18 cellular contexts compared by ENCODE assay signal in the genomic region with DNA sequence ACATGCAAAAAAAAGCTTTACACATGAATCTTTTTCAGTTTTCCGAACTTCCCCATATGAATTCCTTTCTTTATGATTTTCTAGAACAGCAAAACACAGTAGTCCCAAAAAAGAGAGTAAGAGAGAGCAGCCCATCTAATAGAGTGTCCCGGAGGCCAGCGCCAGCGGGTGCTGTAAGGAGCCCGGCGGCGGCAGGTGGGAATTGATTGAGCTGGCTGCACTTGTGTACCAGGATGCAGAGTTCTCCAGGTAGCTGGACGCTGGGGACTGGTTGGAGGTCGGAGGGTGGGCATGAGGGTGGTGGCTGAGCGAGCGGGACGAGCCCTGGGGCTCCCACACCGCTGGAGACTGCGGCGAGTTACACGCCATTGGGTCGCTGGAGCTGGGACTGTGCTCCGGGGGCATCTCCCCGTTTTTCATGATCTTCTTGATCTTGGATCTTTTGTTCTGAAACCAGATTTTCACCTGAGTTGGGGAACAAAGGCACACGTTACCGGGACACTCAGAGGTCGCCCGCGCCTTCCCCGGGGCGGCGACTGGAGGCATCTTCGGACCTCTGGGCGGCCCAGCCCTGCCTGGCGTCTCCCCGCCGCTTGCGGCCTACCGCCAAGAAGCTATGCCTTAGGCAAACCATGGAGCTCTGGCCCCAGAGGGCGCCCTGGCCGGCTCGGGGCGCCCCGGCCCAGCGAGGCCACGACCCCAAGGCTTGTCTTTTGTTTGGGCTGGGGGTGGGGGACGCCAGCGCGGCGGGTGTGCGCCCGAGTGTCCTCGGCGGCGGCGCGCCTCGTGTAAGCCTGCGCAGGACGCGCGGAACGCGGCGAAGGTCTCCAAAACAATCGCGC. TPM values are rescaled to one million over a fixed set of nuclear protein-coding genes. Genes with fewer than 3 reads are reported as not detected.
A peak's percentile ranks its signal among the peaks of the same experiment; 100 is the strongest.
DNase-seq lines count a peak whose midpoint lies in the region; FAIRE-seq and TF ChIP-seq lines count a peak whose summit lies in the region.
"Had no signal": no experiment of that assay in that cellular context is flagged by ENCODE, and none has a peak within 500 bp of the region (broad histone marks: within the 10 kb centered on the region; RNA-seq: fewer than 3 reads in every experiment).

No MANE protein-coding gene starts in this region.

- no peak for DNase-seq in activated naive CD4-positive, alpha-beta T cell treated with anti-CD3 and anti-CD28 coated beads, Interleukin-2, amount 10 ng/mL, durations not matched to agents 7 days and 5 days
- DNase-seq in activated naive CD4-positive, alpha-beta T cell treated with anti-CD3 and anti-CD28 coated beads, Interleukin-2, amount 50 U/mL, for 16 hours: no peak
- no peak for DNase-seq in astrocyte (ENCODE audit: low read depth)
- peak; percentile 45 for DNase-seq in left kidney (ENCODE audit: low read depth, low spot score)
- no peak for DNase-seq in NCI-H69 (lab: John Stamatoyannopoulos, UW)
- no peak for DNase-seq in colonic mucosa
- no peak for DNase-seq in HuH-7 (ENCODE audit: low spot score)
- DNase-seq: activated CD8-positive, alpha-beta memory T cell treated with anti-CD3 and anti-CD28 coated beads for 24 hours; activated gamma-delta T cell; CD8-positive, alpha-beta memory T cell; HCEC 1CT; NCI-H526; PC-9; stimulated activated naive CD8-positive, alpha-beta T cell treated with anti-CD3 and anti-CD28 coated beads, Interleukin-15, amount 100 ng/mL, for 72 hours had no signal

- peaks cover 5% of the 10 kb centered on the region for H3K4me1 ChIP-seq in astrocyte (ENCODE audit: insufficient read depth, low read length)
- peaks cover 4% of the 10 kb centered on the region for H3K4me1 ChIP-seq in skeletal muscle satellite cell (ENCODE audit: control insufficient read depth, insufficient read depth, low read length)
- no peaks in the 10 kb centered on the region for H3K4me1 ChIP-seq in colonic mucosa

- intact Hi-C loops in colonic mucosa (cut with DNase I): no loop called here

- H3K4me3 ChIP-seq in astrocyte (ENCODE audit: insufficient read depth, low read depth, low read length): no peak overlapping the region
- H3K4me3 ChIP-seq in skeletal muscle satellite cell (ENCODE audit: low read length): no peak overlapping the region
- no peak overlapping the region for H3K4me3 ChIP-seq in colonic mucosa
- H3K4me3 ChIP-seq: GM12878, PC-9 had no signal

- H3K9me3 Mint-ChIP-seq in activated naive CD4-positive, alpha-beta T cell treated with anti-CD3 and anti-CD28 coated beads, Interleukin-2, amount 10 ng/mL, durations not matched to agents 7 days and 5 days: no peaks in the 10 kb centered on the region
- H3K9me3 Mint-ChIP-seq in astrocyte (ENCODE audit: unreplicated experiment): peaks cover 24% of the 10 kb centered on the region
- H3K9me3 Mint-ChIP-seq: stimulated activated naive CD8-positive, alpha-beta T cell treated with anti-CD3 and anti-CD28 coated beads, Interleukin-15, amount 100 ng/mL, for 72 hours had no signal

- peak overlapping the region; percentile 18 for H2AFZ ChIP-seq in astrocyte (ENCODE audit: low read depth, low read length)
- H2AFZ ChIP-seq: PC-9 had no signal

- FAIRE-seq in astrocyte (lab: Jason Lieb, UNC): no peak
- FAIRE-seq: GM12878 had no signal

- H3K36me3 ChIP-seq in astrocyte (ENCODE audit: insufficient read depth, low read length) (no peaks in the 10 kb centered on the region), skeletal muscle satellite cell (ENCODE audit: insufficient read depth, low read length) (no peaks in the 10 kb centered on the region), colonic mucosa (no peaks in the 10 kb centered on the region)

- no peaks in the 10 kb centered on the region for H3K79me2 ChIP-seq in astrocyte (ENCODE audit: insufficient read depth, low read length)

- peaks cover 100% of the 10 kb centered on the region for H3K27me3 Mint-ChIP-seq in activated naive CD4-positive, alpha-beta T cell treated with anti-CD3 and anti-CD28 coated beads, Interleukin-2, amount 10 ng/mL, durations not matched to agents 7 days and 5 days
- H3K27me3 Mint-ChIP-seq in astrocyte (ENCODE audit: low read depth, unreplicated experiment): peaks cover 83% of the 10 kb centered on the region

- peaks cover 9% of the 10 kb centered on the region for H3K36me3 Mint-ChIP-seq in activated naive CD4-positive, alpha-beta T cell treated with anti-CD3 and anti-CD28 coated beads, Interleukin-2, amount 10 ng/mL, durations not matched to agents 7 days and 5 days
- H3K36me3 Mint-ChIP-seq in astrocyte (ENCODE audit: low read depth, unreplicated experiment): peaks cover 4% of the 10 kb centered on the region
- H3K36me3 Mint-ChIP-seq: CD8-positive, alpha-beta memory T cell; memory B cell had no signal

- peak overlapping the region; percentile 75 for H3K27ac Mint-ChIP-seq in activated naive CD4-positive, alpha-beta T cell treated with anti-CD3 and anti-CD28 coated beads, Interleukin-2, amount 10 ng/mL, durations not matched to agents 7 days and 5 days
- no peak overlapping the region for H3K27ac Mint-ChIP-seq in astrocyte (ENCODE audit: unreplicated experiment)
- H3K27ac Mint-ChIP-seq: memory B cell; stimulated activated naive CD8-positive, alpha-beta T cell treated with anti-CD3 and anti-CD28 coated beads, Interleukin-15, amount 100 ng/mL, for 72 hours had no signal

- no peak overlapping the region for H3K4me3 Mint-ChIP-seq in activated naive CD4-positive, alpha-beta T cell treated with anti-CD3 and anti-CD28 coated beads, Interleukin-2, amount 10 ng/mL, durations not matched to agents 7 days and 5 days
- H3K4me3 Mint-ChIP-seq in astrocyte (ENCODE audit: unreplicated experiment): peak overlapping the region; percentile 25
- H3K4me3 Mint-ChIP-seq: memory B cell had no signal

- H3K27ac ChIP-seq in astrocyte (ENCODE audit: low read depth, low read length) (no peak overlapping the region), colonic mucosa (no peak overlapping the region)
- H3K27ac ChIP-seq: PC-9 had no signal

- no peaks in the 10 kb centered on the region for H4K20me1 ChIP-seq in astrocyte (ENCODE audit: insufficient read depth, low read length)

- H3K9ac ChIP-seq in astrocyte (ENCODE audit: low read length) (no peak overlapping the region), skeletal muscle satellite cell (ENCODE audit: low read depth, low read length) (no peak overlapping the region), colonic mucosa (ENCODE audit: low read depth in 2 of 2, low read length in 2 of 2) (no peak overlapping the region)

- H3K4me2 ChIP-seq in astrocyte (ENCODE audit: low read length): peak overlapping the region; percentile 33
- peak overlapping the region; percentile 15 for H3K4me2 ChIP-seq in skeletal muscle satellite cell (ENCODE audit: low read length)
- H3K4me2 ChIP-seq: PC-9 had no signal

- CTCF ChIA-PET in activated naive CD4-positive, alpha-beta T cell treated with anti-CD3 and anti-CD28 coated beads, Interleukin-2, amount 10 ng/mL, durations not matched to agents 7 days and 5 days (lab: Charles Lee): interaction anchor here (1.1 kb wide), 1 partner anchor 945 kb away, joined by 4 read pairs; no protein-coding TSS in a partner anchor

- H3K9me3 ChIP-seq in astrocyte (ENCODE audit: insufficient read depth, low read depth, low read length) (peaks cover 12% of the 10 kb centered on the region), skeletal muscle satellite cell (replicated peaks; ENCODE audit: low read length) (no peaks in the 10 kb centered on the region), colonic mucosa (no peaks in the 10 kb centered on the region)

- peaks cover 96% of the 10 kb centered on the region for H3K27me3 ChIP-seq in astrocyte (ENCODE audit: insufficient read depth, low read length)
- H3K27me3 ChIP-seq in skeletal muscle satellite cell (ENCODE audit: control insufficient read depth, insufficient read depth, low read length): peaks cover 97% of the 10 kb centered on the region
- H3K27me3 ChIP-seq in colonic mucosa: peaks cover 92% of the 10 kb centered on the region

- H3K4me1 Mint-ChIP-seq in activated naive CD4-positive, alpha-beta T cell treated with anti-CD3 and anti-CD28 coated beads, Interleukin-2, amount 10 ng/mL, durations not matched to agents 7 days and 5 days: peaks cover 17% of the 10 kb centered on the region
- peaks cover 16% of the 10 kb centered on the region for H3K4me1 Mint-ChIP-seq in astrocyte (ENCODE audit: low read depth, unreplicated experiment)

- TF ChIP-seq CTCF in astrocyte (IDR thresholded peaks at IDR 0.05; ENCODE audit: insufficient read depth, low read depth, low read length): no peak
- TF ChIP-seq CTCF in colonic mucosa (IDR thresholded peaks at IDR 0.05): no peak

RNA-seq across cellular contexts. Expression of gene DLX5, which starts 3.8 kb away (rescaled TPM):
- total RNA-seq in astrocyte: 1.3 and 1.9 TPM in 2 replicates
- not detected in 2 replicates for total RNA-seq in skeletal muscle satellite cell (2012; rRNA removed)
- not detected for total RNA-seq in colonic mucosa
- total RNA-seq: CD8-positive, alpha-beta memory T cell; GM12878; PC-9 had no signal

RNA-seq across cellular contexts. Expression of gene DLX6, which starts 15.5 kb away (rescaled TPM):
- total RNA-seq in astrocyte (0.25 TPM in 1 of 2 replicates, not detected in the other), colonic mucosa (not detected)
- total RNA-seq in skeletal muscle satellite cell (2012; rRNA removed): not detected in 2 replicates
- total RNA-seq: CD8-positive, alpha-beta memory T cell; GM12878; omental fat pad; PC-9 had no signal
